Comparison of ENCODE assay signal across 7 cellular contexts in genomic region chrX:153744210-153745066, GRCh38. TPM values are rescaled to one million over a fixed set of nuclear protein-coding genes. Genes with fewer than 3 reads are reported as not detected.
DNase-seq lines count a peak whose midpoint lies in the region; TF ChIP-seq lines count a peak whose summit lies in the region.
"Had no signal": no experiment of that assay in that cellular context is flagged by ENCODE, and none has a peak within 500 bp of the region (broad histone marks: within the 10 kb centered on the region; RNA-seq: fewer than 3 reads in every experiment).

No MANE protein-coding gene starts in this region.

- peaks cover 2% of the 10 kb centered on the region for H3K36me3 Mint-ChIP-seq in activated CD4-positive, alpha-beta T cell treated with anti-CD3 and anti-CD28 coated beads, Interleukin-2, amount 10 ng/mL, durations not matched to agents 24 days and 14 days (ENCODE audit: low read depth)

- no peak overlapping the region for H3K4me3 Mint-ChIP-seq in activated CD4-positive, alpha-beta T cell treated with anti-CD3 and anti-CD28 coated beads, Interleukin-2, amount 10 ng/mL, durations not matched to agents 24 days and 14 days

- DNase-seq in activated CD4-positive, alpha-beta T cell treated with anti-CD3 and anti-CD28 coated beads, Interleukin-2, amount 10 ng/mL, durations not matched to agents 24 days and 14 days, result peak; percentile 71
- no peak for DNase-seq in activated CD4-positive, alpha-beta T cell treated with anti-CD3 and anti-CD28 coated beads, Interleukin-2, amount 50 U/mL, for 4 hours
- DNase-seq in erythroblast (lab: John Stamatoyannopoulos, UW) (peak; percentile 5 to 10), thyroid gland (peak; percentile 31 to 38), testis (no peak), NCI-H146 treated with DMSO at 0.1 percent for 48 hours (lab: John Stamatoyannopoulos, UW; ENCODE audit: unreplicated experiment) (no peak)

- H3K36me3 ChIP-seq in thyroid gland (no peaks in the 10 kb centered on the region), testis (ENCODE audit: low read depth, missing control alignments) (no peaks in the 10 kb centered on the region)

- peaks cover 13% of the 10 kb centered on the region for H3K27me3 Mint-ChIP-seq in activated CD4-positive, alpha-beta T cell treated with anti-CD3 and anti-CD28 coated beads, Interleukin-2, amount 10 ng/mL, durations not matched to agents 24 days and 14 days

- no peaks in the 10 kb centered on the region for H3K9me3 Mint-ChIP-seq in activated CD4-positive, alpha-beta T cell treated with anti-CD3 and anti-CD28 coated beads, Interleukin-2, amount 10 ng/mL, durations not matched to agents 24 days and 14 days

- H3K4me1 ChIP-seq in thyroid gland (peaks cover 0 to 4% of the 10 kb centered on the region in 2 donors), testis (peaks cover 4% of the 10 kb centered on the region)

- no peak for TF ChIP-seq CTCF in thyroid gland (IDR thresholded peaks at IDR 0.05)
- no peak for TF ChIP-seq CTCF in testis (IDR thresholded peaks at IDR 0.05)

- TF ChIP-seq POLR2A in erythroblast (IDR thresholded peaks at IDR 0.05; ENCODE audit: low read length), result no peak
- TF ChIP-seq POLR2A in thyroid gland (IDR thresholded peaks at IDR 0.05), result no peak
- no peak for TF ChIP-seq POLR2A in testis (IDR thresholded peaks at IDR 0.05)

- WGBS in thyroid gland, 2 donors, result 10 to 26% methylated on average over 7 to 10 of the region's 38 CpGs
- WGBS in testis, 2 donors, result 36 to 42% methylated on average over 11 to 22 of the region's 38 CpGs

- H3K9me3 ChIP-seq in thyroid gland, result no peaks in the 10 kb centered on the region
- H3K9me3 ChIP-seq in testis, result no peaks in the 10 kb centered on the region

- H3K27me3 ChIP-seq in thyroid gland (no peaks in the 10 kb centered on the region), testis (no peaks in the 10 kb centered on the region)

- H3K27ac ChIP-seq in thyroid gland (no peak overlapping the region), testis (peak overlapping the region in 1 of 2 donors; percentile 50)

- H3K27ac Mint-ChIP-seq in activated CD4-positive, alpha-beta T cell treated with anti-CD3 and anti-CD28 coated beads, Interleukin-2, amount 10 ng/mL, durations not matched to agents 24 days and 14 days, result no peak overlapping the region

- intact Hi-C loops in activated CD4-positive, alpha-beta T cell treated with anti-CD3 and anti-CD28 coated beads, Interleukin-2, amount 10 ng/mL, durations not matched to agents 24 days and 14 days (cut with micrococcal nuclease), result no loop called here
- intact Hi-C loops in thyroid gland (cut with DNase I) (no loop called here), testis (cut with DNase I; ENCODE audit: low total_unique reads) (no loop called here)

- H3K4me3 ChIP-seq in thyroid gland (replicated peaks in 1 of 3) (no peak overlapping the region), testis (no peak overlapping the region)

- peaks cover 12% of the 10 kb centered on the region for H3K4me1 Mint-ChIP-seq in activated CD4-positive, alpha-beta T cell treated with anti-CD3 and anti-CD28 coated beads, Interleukin-2, amount 10 ng/mL, durations not matched to agents 24 days and 14 days

RNA-seq across cellular contexts. Expression of gene PLXNB3, which starts 19.6 kb away (rescaled TPM):
- 0.43 and 0.49 TPM in 2 replicates for total RNA-seq in activated CD4-positive, alpha-beta T cell treated with anti-CD3 and anti-CD28 coated beads, Interleukin-2, amount 10 ng/mL, durations not matched to agents 24 days and 14 days
- total RNA-seq in thyroid gland (1 to 10 TPM in 3 of 4 donors, under 1 TPM in 1; 0.67 to 2.0 (median 1.1) TPM), testis (10 to 100 TPM; 49.3 to 57.9 TPM)
- 28.0 TPM for polyA plus RNA-seq in testis (ENCODE audit: insufficient read depth, low read depth, low replicate concordance)

RNA-seq across cellular contexts. Expression of gene ABCD1, which starts 19.8 kb away (rescaled TPM):
- 6.6 and 7.7 TPM in 2 replicates for total RNA-seq in activated CD4-positive, alpha-beta T cell treated with anti-CD3 and anti-CD28 coated beads, Interleukin-2, amount 10 ng/mL, durations not matched to agents 24 days and 14 days
- total RNA-seq in thyroid gland, result 10 to 100 TPM in 1 of 4 donors, 1 to 10 TPM in 3; 7.0 to 11.8 (median 8.9) TPM
- 100 to 1,000 TPM in 1 of 2 donors, 10 to 100 TPM in 1; 84.4 to 112 TPM for total RNA-seq in testis
- 34.3 TPM for polyA plus RNA-seq in testis (ENCODE audit: insufficient read depth, low read depth, low replicate concordance)

RNA-seq across cellular contexts. Expression of gene BCAP31, which starts 20.3 kb away (rescaled TPM):
- total RNA-seq in activated CD4-positive, alpha-beta T cell treated with anti-CD3 and anti-CD28 coated beads, Interleukin-2, amount 10 ng/mL, durations not matched to agents 24 days and 14 days, result 154 and 157 TPM in 2 replicates
- total RNA-seq in thyroid gland, result 100 to 1,000 TPM; 170 to 228 (median 185) TPM
- total RNA-seq in testis, result 100 to 1,000 TPM; 149 to 153 TPM
- polyA plus RNA-seq in testis (ENCODE audit: insufficient read depth, low read depth, low replicate concordance), result 222 TPM

RNA-seq across cellular contexts. Expression of gene SRPK3, which starts 36.4 kb away (rescaled TPM):
- total RNA-seq in activated CD4-positive, alpha-beta T cell treated with anti-CD3 and anti-CD28 coated beads, Interleukin-2, amount 10 ng/mL, durations not matched to agents 24 days and 14 days, result not detected in 2 replicates
- total RNA-seq in thyroid gland (under 1 TPM in 1 of 4 donors, not detected in 3; 0.22 TPM), testis (1 to 10 TPM in 1 of 2 donors, under 1 TPM in 1; 0.62 to 2.2 TPM)
- polyA plus RNA-seq in testis (ENCODE audit: insufficient read depth, low read depth, low replicate concordance), result 1.3 TPM
- total RNA-seq: glomerular endothelial cell had no signal

RNA-seq across cellular contexts. Expression of gene IDH3G, which starts 49.7 kb away (rescaled TPM):
- 70.2 and 78.8 TPM in 2 replicates for total RNA-seq in activated CD4-positive, alpha-beta T cell treated with anti-CD3 and anti-CD28 coated beads, Interleukin-2, amount 10 ng/mL, durations not matched to agents 24 days and 14 days
- total RNA-seq in thyroid gland (100 to 1,000 TPM in 3 of 4 donors, 10 to 100 TPM in 1; 77.7 to 148 (median 115) TPM), testis (10 to 100 TPM; 74.9 to 83.1 TPM)
- 52.4 TPM for polyA plus RNA-seq in testis (ENCODE audit: insufficient read depth, low read depth, low replicate concordance)

Comparison
In these comparisons a context has a peak if more than half of its experiments do, and no peak if none do; other contexts are left out.
1. DNase-seq: peak in activated CD4-positive, alpha-beta T cell treated with anti-CD3 and anti-CD28 coated beads, Interleukin-2, amount 10 ng/mL, durations not matched to agents 24 days and 14 days (single experiment), erythroblast (2 of 2) and thyroid gland (2 of 2); none in activated CD4-positive, alpha-beta T cell treated with anti-CD3 and anti-CD28 coated beads, Interleukin-2, amount 50 U/mL, for 4 hours (0 of 2), testis (single experiment) and NCI-H146 treated with DMSO at 0.1 percent for 48 hours (single experiment).
2. RNA of gene PLXNB3, which starts 19.6 kb away (total RNA-seq): 49.3 to 57.9 TPM in testis; 0.67 to 2.0 TPM in thyroid gland and 0.43 to 0.49 TPM in activated CD4-positive, alpha-beta T cell treated with anti-CD3 and anti-CD28 coated beads, Interleukin-2, amount 10 ng/mL, durations not matched to agents 24 days and 14 days; every median in the first group is over 10 times any median in the second.